Comparison of ENCODE assay signal across 27 cellular contexts in the genomic region with DNA sequence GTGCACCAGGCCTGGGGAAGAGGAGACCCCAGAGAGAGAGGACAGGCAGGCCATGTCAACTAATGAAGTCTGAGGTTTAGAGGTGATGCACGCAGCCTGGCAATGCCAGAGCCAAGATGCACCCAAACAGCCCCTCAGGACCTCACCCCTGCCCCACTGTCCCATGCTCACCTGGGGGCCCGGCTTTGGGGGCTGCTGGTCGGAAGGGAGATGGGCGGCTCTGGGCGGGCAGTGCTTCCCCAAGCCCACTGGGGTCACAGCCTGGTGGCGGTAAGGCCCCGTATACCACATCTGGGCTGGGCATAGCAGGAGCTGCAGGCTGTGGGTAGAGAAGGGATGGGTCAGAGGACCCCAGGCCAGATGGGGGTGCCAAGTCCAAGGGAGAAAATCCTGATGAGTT. TPM values are rescaled to one million over a fixed set of nuclear protein-coding genes. Genes with fewer than 3 reads are reported as not detected.
"Had no signal": no experiment of that assay in that cellular context is flagged by ENCODE, and none has a peak within 500 bp of the region (broad histone marks: within the 10 kb centered on the region; RNA-seq: fewer than 3 reads in every experiment).

No MANE protein-coding gene starts in this region.

- H3K36me3 ChIP-seq: gastrocnemius medialis, pancreas had no signal

- H3K9me3 ChIP-seq: gastrocnemius medialis, neutrophil, pancreas, stomach, thyroid gland, vagina had no signal

- H3K4me3 ChIP-seq: coronary artery, gastrocnemius medialis, lung, pancreas, smooth muscle cell, stomach, thyroid gland, vagina had no signal

- H3K27ac ChIP-seq: coronary artery, gastrocnemius medialis, neutrophil, pancreas, stomach, thyroid gland, vagina had no signal

- H3K27me3 Mint-ChIP-seq: memory B cell had no signal

- H3K36me3 Mint-ChIP-seq: natural killer cell had no signal

- H3K27ac Mint-ChIP-seq: memory B cell, progenitor cell of endocrine pancreas had no signal

- H3K4me3 Mint-ChIP-seq: memory B cell, natural killer cell had no signal

- H3K4me1 ChIP-seq: pancreas had no signal

- H3K27me3 ChIP-seq: gastrocnemius medialis, neutrophil, pancreas, stomach, thyroid gland, vagina had no signal

- FAIRE-seq: endometrium, kidney, pancreas had no signal

- DNase-seq: dermis blood vessel endothelial cell; effector memory CD4-positive, alpha-beta T cell; erythroblast; gastrocnemius medialis; head of caudate nucleus; kidney; natural killer cell; pancreas; stimulated activated CD4-positive, alpha-beta T cell treated with anti-CD3 and anti-CD28 coated beads, Interleukin-12 subunit alpha, Interleukin-12 subunit beta, amount 100 ng/mL, for 4 hours; stimulated activated CD4-positive, alpha-beta T cell treated with anti-CD3 and anti-CD28 coated beads, Interleukin-1b, Interleukin-23, amount 100 ng/mL, for 48 hours; stimulated activated CD4-positive, alpha-beta T cell treated with anti-CD3 and anti-CD28 coated beads, Interleukin-4, amount 100 ng/mL, for 1 hour; stimulated activated CD8-positive, alpha-beta memory T cell treated with anti-CD3 and anti-CD28 coated beads, Interleukin-4, amount 100 ng/mL, for 48 hours; stimulated activated naive CD4-positive, alpha-beta T cell treated with Interleukin-2 at 50 U/mL for 16 hours; stomach; thyroid gland; trophoblast cell had no signal

- H3K9me3 Mint-ChIP-seq: memory B cell, natural killer cell had no signal

RNA-seq across cellular contexts. Expression of a gene that starts 23.2 kb away (rescaled TPM):
- total RNA-seq: fibroblast of villous mesenchyme, glomerular endothelial cell, smooth muscle cell, temporal lobe, vagina had no signal
